Comparison of ENCODE assay signal across 7 cellular contexts in the genomic region with DNA sequence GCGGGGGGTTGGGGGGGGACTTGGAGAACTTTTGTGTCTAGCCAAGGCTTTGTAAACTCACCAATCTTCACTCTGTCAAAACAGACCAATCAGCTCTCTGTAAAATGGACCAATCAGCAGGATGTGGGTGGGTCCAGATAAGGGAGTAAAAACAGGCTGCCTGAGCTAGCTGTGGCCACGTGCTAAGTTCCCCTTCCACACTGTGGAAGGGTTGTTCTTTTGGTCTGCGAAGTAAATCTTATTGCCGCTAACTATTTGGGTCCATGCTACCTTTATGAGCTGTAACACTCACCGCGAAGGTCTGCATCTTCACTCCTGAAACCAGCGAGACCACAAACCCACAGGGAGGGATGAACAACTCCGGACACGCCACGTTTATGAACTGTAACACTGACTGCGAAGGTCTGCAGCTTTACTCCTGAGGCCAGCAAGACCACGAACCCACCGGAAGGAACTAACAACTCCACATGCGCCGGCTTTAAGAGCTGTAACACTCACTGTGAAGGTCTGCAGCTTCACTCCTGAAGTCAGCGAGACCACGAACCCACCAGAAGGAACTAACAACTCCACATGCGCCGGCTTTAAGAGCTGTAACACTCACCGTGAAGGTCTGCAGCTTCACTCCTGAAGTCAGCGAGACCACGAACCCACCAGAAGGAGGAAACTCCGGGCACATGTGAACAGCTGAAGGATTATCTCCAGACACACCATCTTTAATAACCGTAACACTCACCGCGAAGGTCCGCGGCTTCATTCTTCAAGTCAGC.
DNase-seq lines count a peak whose midpoint lies in the region; ATAC-seq lines count a peak whose summit lies in the region.

No MANE protein-coding gene starts in this region.

- peak; percentile 2 for DNase-seq in HT1080 (ENCODE audit: low read depth)
- peak; percentile 6 for DNase-seq in activated naive CD4-positive, alpha-beta T cell treated with Interleukin-2 at 50 U/mL for 16 hours
- DNase-seq in stimulated activated CD4-positive, alpha-beta T cell treated with anti-CD3 and anti-CD28 coated beads, Interleukin-12 subunit alpha, Interleukin-12 subunit beta, amount 100 ng/mL, for 48 hours (ENCODE audit: low read depth in 2 of 3, low spot score in 1 of 3) = peak in 2 of 3 donors; percentile 1 to 10

- peak; percentile 69 for ATAC-seq in GM18520 (IDR thresholded peaks at IDR 0.05; ENCODE audit: unreplicated experiment)
- ATAC-seq in GM21423 (IDR thresholded peaks at IDR 0.05; ENCODE audit: unreplicated experiment) = peak; percentile 92
- peak; percentile 73 for ATAC-seq in HG02970 (IDR thresholded peaks at IDR 0.05; ENCODE audit: low FRiP score, unreplicated experiment)
- ATAC-seq in activated CD4-positive, CD25-positive, alpha-beta regulatory T cell treated with anti-CD3 and anti-CD28 coated beads, Interleukin-2, amount 50 U/mL, for 24 hours = peak; percentile 33 to 44

Comparison
In these comparisons a context has a peak if more than half of its experiments do, and no peak if none do; other contexts are left out.
1. Peak in every context shown above with its lines: DNase-seq and ATAC-seq.
2. ATAC-seq: peak in every context shown above with its lines; median percentile 92 in GM21423; 73 in HG02970; 69 in GM18520; 38 in activated CD4-positive, CD25-positive, alpha-beta regulatory T cell treated with anti-CD3 and anti-CD28 coated beads, Interleukin-2, amount 50 U/mL, for 24 hours.